Comparison of ENCODE assay signal across 19 cellular contexts in the genomic region with DNA sequence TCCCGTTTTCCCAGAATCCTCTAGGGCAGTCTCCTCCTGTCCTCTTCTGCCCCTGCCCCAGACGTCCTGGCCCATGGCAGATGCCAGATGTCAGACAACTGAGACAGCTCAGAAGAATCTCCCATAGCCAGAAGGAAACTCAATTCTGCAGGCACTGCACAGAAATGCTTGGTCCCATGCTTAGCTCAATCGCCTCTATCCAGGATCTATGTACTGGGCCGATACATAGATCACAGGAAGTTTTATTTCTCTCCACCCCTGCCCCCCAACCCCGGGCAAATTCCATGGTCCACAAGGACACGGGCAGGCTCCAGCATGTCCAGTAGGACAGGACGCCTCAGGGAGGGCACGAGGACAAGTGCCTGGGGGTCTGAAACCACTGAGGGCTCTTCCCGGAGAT. TPM values are rescaled to one million over a fixed set of nuclear protein-coding genes. Genes with fewer than 3 reads are reported as not detected.
DNase-seq lines count a peak whose midpoint lies in the region; ATAC-seq, FAIRE-seq and TF ChIP-seq lines count a peak whose summit lies in the region.
"Had no signal": no experiment of that assay in that cellular context is flagged by ENCODE, and none has a peak within 500 bp of the region (broad histone marks: within the 10 kb centered on the region; RNA-seq: fewer than 3 reads in every experiment).

No MANE protein-coding gene starts in this region.

- no peak for TF ChIP-seq POLR2A in gastroesophageal sphincter (IDR thresholded peaks at IDR 0.05)
- no peak for TF ChIP-seq POLR2A in GM12891 (IDR thresholded peaks at IDR 0.05; ENCODE audit: low read depth, low read length)

- FAIRE-seq in GM12891 (lab: Jason Lieb, UNC), result no peak

- TF ChIP-seq CTCF in A673 (conservative IDR thresholded peaks at IDR 0.05; ENCODE audit: low read depth, low read length), result no peak
- TF ChIP-seq CTCF in nephron progenitor cell (IDR thresholded peaks at IDR 0.05), result no peak
- TF ChIP-seq CTCF in GM13977 (IDR thresholded peaks at IDR 0.05; ENCODE audit: extremely low read depth, insufficient read depth, missing control alignments), result no peak
- no peak for TF ChIP-seq CTCF in gastroesophageal sphincter (IDR thresholded peaks at IDR 0.05)

- H3K4me3 Mint-ChIP-seq in IgD-negative memory B cell (peak overlapping the region in 1 of 4 donors; percentile 63), nephron progenitor cell (no peak overlapping the region)
- H3K4me3 Mint-ChIP-seq in dendritic cell treated with granulocyte-macrophage colony-stimulating factor and Interleukin-4, amounts not matched to agents 40 ng/mL and 50 ng/mL, for 4 days, result no peak overlapping the region
- H3K4me3 Mint-ChIP-seq: stimulated activated naive CD8-positive, alpha-beta T cell treated with anti-CD3 and anti-CD28 coated beads, Interleukin-15, Interleukin-2, amounts not matched to agents 100 ng/mL and 50 ng/mL, for 24 hours; T-helper 1 cell treated with Interleukin-12 subunit alpha and Interleukin-12 subunit beta and Interleukin-4 antibody, amounts not matched to agents 30 μg/mL and 1 μg/mL, for 36 hours had no signal

- H3K27ac Mint-ChIP-seq in IgD-negative memory B cell (peak overlapping the region in 2 of 3 donors; percentile 35 to 66), nephron progenitor cell (peak overlapping the region; percentile 90)
- peak overlapping the region; percentile 17 for H3K27ac Mint-ChIP-seq in dendritic cell treated with granulocyte-macrophage colony-stimulating factor and Interleukin-4, amounts not matched to agents 40 ng/mL and 50 ng/mL, for 4 days
- H3K27ac Mint-ChIP-seq: stimulated activated naive CD8-positive, alpha-beta T cell treated with anti-CD3 and anti-CD28 coated beads, Interleukin-15, Interleukin-2, amounts not matched to agents 100 ng/mL and 50 ng/mL, for 24 hours; T-helper 1 cell treated with Interleukin-12 subunit alpha and Interleukin-12 subunit beta and Interleukin-4 antibody, amounts not matched to agents 30 μg/mL and 1 μg/mL, for 36 hours had no signal

- ATAC-seq in gastroesophageal sphincter, result no peak
- ATAC-seq: heart right ventricle, upper lobe of right lung had no signal

- H3K27ac ChIP-seq in A673 (ENCODE audit: low read depth, low read length, poor library complexity, severe bottlenecking) (peak overlapping the region; percentile 42), gastroesophageal sphincter (no peak overlapping the region)
- H3K27ac ChIP-seq: heart right ventricle, upper lobe of right lung had no signal

- H3K27me3 ChIP-seq in A673 (replicated peaks; ENCODE audit: insufficient read depth, low read depth, low read length, poor library complexity) (no peaks in the 10 kb centered on the region), gastroesophageal sphincter (no peaks in the 10 kb centered on the region)
- H3K27me3 ChIP-seq: heart right ventricle, upper lobe of right lung had no signal

- CTCF ChIA-PET in A673 (lab: Charles Lee), result no interaction called here

- DNase-seq in A673 (ENCODE audit: low spot score) (no peak), nephron progenitor cell (no peak), GM13977 (ENCODE audit: low spot score) (no peak), MV-4-11 (lab: John Stamatoyannopoulos, UW) (no peak), GM12891 (ENCODE audit: insufficient read length, low spot score) (no peak)
- DNase-seq: CD8-positive, alpha-beta memory T cell; DMS79 treated with DMSO at 0.1 percent for 48 hours; heart right ventricle; MM.1S; NCI-H1694; NCI-H226; NK-92 treated with Interleukin-12 subunit alpha and Interleukin-12 subunit beta, amount 100 ng/mL, for 24 hours; retina; upper lobe of right lung had no signal

- TF ChIP-seq EP300 in gastroesophageal sphincter (IDR thresholded peaks at IDR 0.05), result no peak

- H3K4me1 Mint-ChIP-seq in IgD-negative memory B cell, result peaks cover 12 to 14% (median 13%) of the 10 kb centered on the region in 3 donors
- peaks cover 29% of the 10 kb centered on the region for H3K4me1 Mint-ChIP-seq in dendritic cell treated with granulocyte-macrophage colony-stimulating factor and Interleukin-4, amounts not matched to agents 40 ng/mL and 50 ng/mL, for 4 days (ENCODE audit: low read depth)
- peaks cover 29% of the 10 kb centered on the region for H3K4me1 Mint-ChIP-seq in nephron progenitor cell

- H3K4me3 ChIP-seq in A673 (ENCODE audit: low read depth, low read length, poor library complexity, severe bottlenecking) (no peak overlapping the region), gastroesophageal sphincter (no peak overlapping the region)
- H3K4me3 ChIP-seq: heart right ventricle, upper lobe of right lung had no signal

- in situ Hi-C loops in GM13977 (cut with MboI; ENCODE audit: low pct_unique_long_range_greater_than_20kb, low sequenced_read_pairs, unreplicated experiment), result no loop called here

- H3K4me1 ChIP-seq in A673 (ENCODE audit: insufficient read depth, low read length, poor library complexity, severe bottlenecking), result peaks cover 10% of the 10 kb centered on the region
- peaks cover 0 to 26% (median 11%) of the 10 kb centered on the region in 3 donors for H3K4me1 ChIP-seq in gastroesophageal sphincter

- 54 to 60% methylated on average over 1 to 4 of the region's 9 CpGs for WGBS in gastroesophageal sphincter (ENCODE audit: low coverage in 1 of 2), 2 donors

- no TSS peak for BruUV-seq in A673 (replicated peaks; lab: Mats Ljungman, UMichigan)

- H3K27me3 Mint-ChIP-seq in IgD-negative memory B cell, result no peaks in the 10 kb centered on the region
- H3K27me3 Mint-ChIP-seq in dendritic cell treated with granulocyte-macrophage colony-stimulating factor and Interleukin-4, amounts not matched to agents 40 ng/mL and 50 ng/mL, for 4 days, result no peaks in the 10 kb centered on the region
- peaks cover 3% of the 10 kb centered on the region for H3K27me3 Mint-ChIP-seq in nephron progenitor cell (ENCODE audit: low read depth, poor library complexity)
- H3K27me3 Mint-ChIP-seq: CD8-positive, alpha-beta memory T cell; stimulated activated naive CD8-positive, alpha-beta T cell treated with anti-CD3 and anti-CD28 coated beads, Interleukin-15, Interleukin-2, amounts not matched to agents 100 ng/mL and 50 ng/mL, for 24 hours had no signal

- POLR2A ChIA-PET in A673 (lab: Charles Lee; ENCODE audit: low non-redundant PET), result interaction anchor here (0.6 kb wide), 1 partner anchor 9 kb away, joined by 4 read pairs; no protein-coding TSS in a partner anchor

- H3K36me3 Mint-ChIP-seq in IgD-negative memory B cell (no peaks in the 10 kb centered on the region), nephron progenitor cell (ENCODE audit: low read depth) (peaks cover 49% of the 10 kb centered on the region)
- peaks cover 37% of the 10 kb centered on the region for H3K36me3 Mint-ChIP-seq in dendritic cell treated with granulocyte-macrophage colony-stimulating factor and Interleukin-4, amounts not matched to agents 40 ng/mL and 50 ng/mL, for 4 days (ENCODE audit: low read depth)

- intact Hi-C loops in A673 (cut with micrococcal nuclease; ENCODE audit: unreplicated experiment), result no loop called here
- intact Hi-C loops in dendritic cell treated with granulocyte-macrophage colony-stimulating factor and Interleukin-4, amounts not matched to agents 40 ng/mL and 50 ng/mL, for 4 days (cut with micrococcal nuclease), result no loop called here

- H3K9me3 ChIP-seq in A673 (ENCODE audit: low read depth, low read length, poor library complexity, severe bottlenecking) (no peaks in the 10 kb centered on the region), gastroesophageal sphincter (no peaks in the 10 kb centered on the region)
- H3K9me3 ChIP-seq: heart right ventricle, upper lobe of right lung had no signal

- peaks cover 20% of the 10 kb centered on the region for H3K36me3 ChIP-seq in A673 (ENCODE audit: insufficient read depth, low read length, poor library complexity, severe bottlenecking)
- peaks cover 0 to 21% of the 10 kb centered on the region in 2 donors for H3K36me3 ChIP-seq in gastroesophageal sphincter

- H3K9me3 Mint-ChIP-seq in IgD-negative memory B cell (no peaks in the 10 kb centered on the region), nephron progenitor cell (no peaks in the 10 kb centered on the region)
- no peaks in the 10 kb centered on the region for H3K9me3 Mint-ChIP-seq in dendritic cell treated with granulocyte-macrophage colony-stimulating factor and Interleukin-4, amounts not matched to agents 40 ng/mL and 50 ng/mL, for 4 days
- H3K9me3 Mint-ChIP-seq: CD8-positive, alpha-beta memory T cell; stimulated activated naive CD8-positive, alpha-beta T cell treated with anti-CD3 and anti-CD28 coated beads, Interleukin-15, Interleukin-2, amounts not matched to agents 100 ng/mL and 50 ng/mL, for 24 hours; T-helper 1 cell treated with Interleukin-12 subunit alpha and Interleukin-12 subunit beta and Interleukin-4 antibody, amounts not matched to agents 30 μg/mL and 1 μg/mL, for 36 hours had no signal

TF ChIP-seq in GM12891, 5 proteins besides CTCF, POLR2A, EP300 and RAD21:
- TF ChIP-seq TAF1 (IDR thresholded peaks at IDR 0.05; ENCODE audit: low read depth, low read length) (no peak), POLR2AphosphoS5 (IDR thresholded peaks at IDR 0.05; ENCODE audit: low read depth, low read length) (no peak)
TF ChIP-seq in GM12891: peak in this region for 0.

RNA-seq across cellular contexts. Expression of a gene that starts 4.8 kb away (rescaled TPM):
- total RNA-seq in A673 (2021) (138 and 139 TPM in 2 replicates), gastroesophageal sphincter (100 to 1,000 TPM in 1 of 4 donors, 10 to 100 TPM in 3; 80.3 to 159 (median 95.7) TPM)
- 16.4 TPM for polyA plus RNA-seq in IgD-negative memory B cell
- polyA plus RNA-seq in GM12891 (2012; ENCODE audit: low read depth, missing spikeins), result 38.8 TPM

RNA-seq across cellular contexts. Expression of a gene that starts 17.4 kb away (rescaled TPM):
- total RNA-seq in A673 (2021), result 256 and 258 TPM in 2 replicates
- polyA plus RNA-seq in IgD-negative memory B cell, result 487 TPM
- total RNA-seq in gastroesophageal sphincter, result 100 to 1,000 TPM in 1 of 4 donors, 10 to 100 TPM in 3; 78.2 to 102 (median 92.4) TPM
- polyA plus RNA-seq in GM12891 (2012; ENCODE audit: low read depth, missing spikeins), result 202 TPM

RNA-seq across cellular contexts. Expression of a gene that starts 19.7 kb away (rescaled TPM):
- total RNA-seq in A673 (2021) (60.0 and 65.4 TPM in 2 replicates), gastroesophageal sphincter (10 to 100 TPM; 18.8 to 47.8 (median 28.7) TPM)
- 0.13 TPM for polyA plus RNA-seq in IgD-negative memory B cell
- 1.0 TPM for polyA plus RNA-seq in GM12891 (2012; ENCODE audit: low read depth, missing spikeins)
- polyA plus RNA-seq: CD8-positive, alpha-beta memory T cell had no signal

Comparison
In these comparisons a context has a peak if more than half of its experiments do, and no peak if none do; other contexts are left out.
1. H3K27ac Mint-ChIP-seq: peak in every context shown above with its lines; median percentile 90 in nephron progenitor cell; 50 in IgD-negative memory B cell; 17 in dendritic cell treated with granulocyte-macrophage colony-stimulating factor and Interleukin-4, amounts not matched to agents 40 ng/mL and 50 ng/mL, for 4 days.